ENCODE assay signal across 20 cellular contexts in the genomic region with DNA sequence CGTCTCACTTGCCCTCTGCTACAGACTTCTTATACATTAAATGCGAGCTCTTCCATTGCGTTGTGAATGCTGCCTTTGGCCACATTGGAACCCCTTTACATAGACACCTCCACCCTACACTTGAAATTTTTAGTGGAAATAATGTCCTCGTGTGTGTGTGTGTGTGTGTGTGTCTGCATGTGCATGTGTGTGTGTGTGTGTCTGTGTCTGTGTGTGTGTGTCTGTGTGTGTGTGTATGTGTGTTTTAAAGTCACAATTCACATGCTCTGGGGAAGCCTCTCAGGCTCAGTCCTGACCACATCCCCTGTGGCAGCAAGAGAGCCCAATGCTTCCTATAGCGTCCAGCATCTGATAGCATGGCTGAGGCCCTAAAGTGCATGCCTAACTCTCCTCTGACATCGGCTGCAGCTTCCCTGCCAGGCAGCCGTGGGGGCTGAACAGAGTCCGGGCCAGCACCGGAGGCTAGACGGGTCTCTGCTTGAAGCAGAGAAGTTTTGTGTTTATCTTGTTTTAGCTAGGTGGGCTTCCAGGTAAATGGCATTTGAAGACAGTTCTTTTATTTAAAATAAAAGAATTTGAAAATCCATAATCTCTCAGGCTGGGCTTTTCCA.
"Had no signal": no experiment of that assay in that cellular context is flagged by ENCODE, and none has a peak within 500 bp of the region (broad histone marks: within the 10 kb centered on the region; RNA-seq: fewer than 3 reads in every experiment).

No MANE protein-coding gene starts in this region.

- H3K4me1 Mint-ChIP-seq: activated CD4-positive, alpha-beta T cell treated with anti-CD3 and anti-CD28 coated beads for 36 hours; activated naive CD4-positive, alpha-beta T cell treated with anti-CD3 and anti-CD28 coated beads, Interleukin-2, amount 10 ng/mL, durations not matched to agents 7 days and 5 days; activated naive CD8-positive, alpha-beta T cell treated with anti-CD3 and anti-CD28 coated beads, Interleukin-2, amount 50 U/mL, for 24 hours; central memory CD8-positive, alpha-beta T cell; stimulated activated memory B cell treated with anti-CD40 and anti-IgM and Interleukin-4, amounts not matched to agents 10 μg/mL and 1 μg/mL and 100 μg/mL, for 72 hours had no signal

- H3K27ac ChIP-seq: neural progenitor cell, thoracic aorta, upper lobe of left lung had no signal

- H3K9me3 Mint-ChIP-seq: activated naive CD4-positive, alpha-beta T cell treated with anti-CD3 and anti-CD28 coated beads, Interleukin-2, amount 10 ng/mL, durations not matched to agents 7 days and 5 days; activated naive CD8-positive, alpha-beta T cell treated with anti-CD3 and anti-CD28 coated beads, Interleukin-2, amount 50 U/mL, for 24 hours; activated T-cell treated with anti-CD3 and anti-CD28 coated beads, Interleukin-2, amount 50 U/mL, for 4 hours; brain; central memory CD8-positive, alpha-beta T cell; neural progenitor cell; stimulated activated memory B cell treated with anti-CD40 and anti-IgM and Interleukin-4, amounts not matched to agents 10 μg/mL and 1 μg/mL and 100 μg/mL, for 72 hours had no signal

- H3K27ac Mint-ChIP-seq: activated CD4-positive, alpha-beta T cell treated with anti-CD3 and anti-CD28 coated beads for 36 hours; activated naive CD4-positive, alpha-beta T cell treated with anti-CD3 and anti-CD28 coated beads, Interleukin-2, amount 10 ng/mL, durations not matched to agents 7 days and 5 days; activated naive CD8-positive, alpha-beta T cell treated with anti-CD3 and anti-CD28 coated beads, Interleukin-2, amount 50 U/mL, for 24 hours; stimulated activated memory B cell treated with anti-CD40 and anti-IgM and Interleukin-4, amounts not matched to agents 10 μg/mL and 1 μg/mL and 100 μg/mL, for 72 hours had no signal

- ATAC-seq: activated CD4-positive, alpha-beta T cell treated with anti-CD3 and anti-CD28 coated beads for 36 hours; activated naive CD8-positive, alpha-beta T cell treated with anti-CD3 and anti-CD28 coated beads, Interleukin-2, amount 50 U/mL, for 24 hours; activated T-cell treated with anti-CD3 and anti-CD28 coated beads, Interleukin-2, amount 50 U/mL, for 4 hours; stimulated activated memory B cell treated with anti-CD40 and anti-IgM and Interleukin-4, amounts not matched to agents 10 μg/mL and 1 μg/mL and 100 μg/mL, for 72 hours had no signal

- H3K4me3 ChIP-seq: gastrocnemius medialis, left lung, neural progenitor cell, smooth muscle cell, thoracic aorta, upper lobe of left lung had no signal

- H3K36me3 ChIP-seq: neural progenitor cell had no signal

- H3K27me3 Mint-ChIP-seq: activated CD4-positive, alpha-beta T cell treated with anti-CD3 and anti-CD28 coated beads for 36 hours; brain had no signal

- H3K4me2 ChIP-seq: neural progenitor cell had no signal

- H3K4me3 Mint-ChIP-seq: activated CD4-positive, alpha-beta T cell treated with anti-CD3 and anti-CD28 coated beads for 36 hours; activated naive CD4-positive, alpha-beta T cell treated with anti-CD3 and anti-CD28 coated beads, Interleukin-2, amount 10 ng/mL, durations not matched to agents 7 days and 5 days; activated naive CD8-positive, alpha-beta T cell treated with anti-CD3 and anti-CD28 coated beads, Interleukin-2, amount 50 U/mL, for 24 hours; activated T-cell treated with anti-CD3 and anti-CD28 coated beads, Interleukin-2, amount 50 U/mL, for 4 hours; brain; central memory CD8-positive, alpha-beta T cell; neural progenitor cell; stimulated activated memory B cell treated with anti-CD40 and anti-IgM and Interleukin-4, amounts not matched to agents 10 μg/mL and 1 μg/mL and 100 μg/mL, for 72 hours had no signal

- H2AFZ ChIP-seq: neural progenitor cell had no signal

- H3K36me3 Mint-ChIP-seq: activated naive CD4-positive, alpha-beta T cell treated with anti-CD3 and anti-CD28 coated beads, Interleukin-2, amount 10 ng/mL, durations not matched to agents 7 days and 5 days; stimulated activated memory B cell treated with anti-CD40 and anti-IgM and Interleukin-4, amounts not matched to agents 10 μg/mL and 1 μg/mL and 100 μg/mL, for 72 hours had no signal

- H3K9me3 ChIP-seq: gastrocnemius medialis, left lung, thoracic aorta, upper lobe of left lung had no signal

- H3K27me3 ChIP-seq: gastrocnemius medialis, left lung, neural progenitor cell, upper lobe of left lung had no signal

- DNase-seq: activated CD4-positive, alpha-beta T cell treated with anti-CD3 and anti-CD28 coated beads for 36 hours; activated CD4-positive, alpha-beta T cell treated with anti-CD3 and anti-CD28 coated beads, Interleukin-2, amount 50 U/mL, for 48 hours; activated effector memory CD4-positive, alpha-beta T cell treated with Interleukin-2 at 50 U/mL for 16 hours; activated naive CD4-positive, alpha-beta T cell treated with anti-CD3 and anti-CD28 coated beads, Interleukin-2, amount 10 ng/mL, durations not matched to agents 7 days and 5 days; activated naive CD8-positive, alpha-beta T cell treated with anti-CD3 and anti-CD28 coated beads, Interleukin-2, amount 50 U/mL, for 24 hours; activated T-cell treated with anti-CD3 and anti-CD28 coated beads, Interleukin-2, amount 50 U/mL, for 4 hours; anterior cingulate cortex; cortex of kidney; gastrocnemius medialis; kidney; left lung; stimulated activated CD4-positive, alpha-beta T cell treated with anti-CD3 and anti-CD28 coated beads, Interleukin-4, amount 100 ng/mL, for 4 hours; T1000; upper lobe of left lung had no signal
